ENCODE assay signal across 1 cellular context in genomic region chr20:63642518-63643247, GRCh38.
TF ChIP-seq lines count a peak whose summit lies in the region.

No MANE protein-coding gene starts in this region.

TF ChIP-seq in WTC11, 78 proteins besides CTCF, POLR2A, EP300 and RAD21 (continued from another document):
- TF ChIP-seq ARID4B (CRISPR knock-in tag; IDR thresholded peaks at IDR 0.05; ENCODE audit: borderline replicate concordance) (no peak), ZNF232 (CRISPR knock-in tag; IDR thresholded peaks at IDR 0.05) (0 out of 2 replicates have a peak, but pooled peaks have one; percentile 14), MXD4 (CRISPR knock-in tag; IDR thresholded peaks at IDR 0.05; ENCODE audit: borderline replicate concordance) (no peak), ZSCAN18 (CRISPR knock-in tag; IDR thresholded peaks at IDR 0.05) (no peak), RORB (CRISPR knock-in tag; IDR thresholded peaks at IDR 0.05) (no peak), FOXJ3 (CRISPR knock-in tag; IDR thresholded peaks at IDR 0.05; ENCODE audit: borderline replicate concordance) (no peak), SP1 (CRISPR knock-in tag; conservative IDR thresholded peaks at IDR 0.05) (no peak; the same call in 1 of the 2 replicates), OVOL2 (CRISPR knock-in tag; IDR thresholded peaks at IDR 0.05; ENCODE audit: borderline replicate concordance) (no peak), NFE2L1 (CRISPR knock-in tag; IDR thresholded peaks at IDR 0.05) (no peak), E2F5 (CRISPR knock-in tag; IDR thresholded peaks at IDR 0.05) (0 out of 2 replicates have a peak, but pooled peaks have one; percentile 58)
